12 cellular contexts compared by ENCODE assay signal in genomic region chr14:75335588-75335987, GRCh38. TPM values are rescaled to one million over a fixed set of nuclear protein-coding genes. Genes with fewer than 3 reads are reported as not detected.
DNase-seq lines count a peak whose midpoint lies in the region; ATAC-seq and TF ChIP-seq lines count a peak whose summit lies in the region.
"Had no signal": no experiment of that assay in that cellular context is flagged by ENCODE, and none has a peak within 500 bp of the region (broad histone marks: within the 10 kb centered on the region; RNA-seq: fewer than 3 reads in every experiment).

No MANE protein-coding gene starts in this region.

- intact Hi-C loops in activated B cell treated with CpG ODN at 0.5 μM for 24 hours (cut with micrococcal nuclease) = loop anchor here (2.0 kb wide), 1 partner anchor 91 kb away; no protein-coding TSS in a partner anchor

- H3K27ac ChIP-seq in substantia nigra (ENCODE audit: low read depth, low read length, poor library complexity, severe bottlenecking) = peak overlapping the region; percentile 11

- no peak overlapping the region for H3K27ac Mint-ChIP-seq in activated T-cell treated with anti-CD3 and anti-CD28 coated beads, Interleukin-2, amount 50 U/mL, for 72 hours
- peak overlapping the region; percentile 33 for H3K27ac Mint-ChIP-seq in activated B cell treated with CpG ODN at 0.5 μM for 24 hours

- POLR2A ChIA-PET in activated B cell treated with CpG ODN at 0.5 μM for 24 hours (lab: Charles Lee) = interaction anchor here (0.6 kb wide), 1 partner anchor 257 kb away, joined by 5 read pairs; no protein-coding TSS in a partner anchor

- no peak for DNase-seq in activated T-cell treated with anti-CD3 and anti-CD28 coated beads, Interleukin-2, amount 50 U/mL, for 72 hours
- DNase-seq in activated T-cell treated with anti-CD3 and anti-CD28 coated beads for 4 hours = no peak
- no peak for DNase-seq in activated B cell treated with CpG ODN at 0.5 μM for 24 hours
- DNase-seq in inferior parietal cortex (ENCODE audit: extremely low spot score) = peak; percentile 31
- peak in 42 of 49 donors; percentile 7 to 71 (median 42) for DNase-seq in substantia nigra (lab: John Stamatoyannopoulos, UW)
- DNase-seq in RPMI8226 = no peak
- DNase-seq in NCI-H345 (lab: John Stamatoyannopoulos, UW) = no peak
- DNase-seq: Karpas-422, NCI-H2171, T1000 had no signal

- peak overlapping the region; percentile 30 to 63 for H3K4me3 Mint-ChIP-seq in activated T-cell treated with anti-CD3 and anti-CD28 coated beads, Interleukin-2, amount 50 U/mL, for 72 hours
- H3K4me3 Mint-ChIP-seq in activated B cell treated with CpG ODN at 0.5 μM for 24 hours = peak overlapping the region; percentile 47

- no peaks in the 10 kb centered on the region for H3K27me3 Mint-ChIP-seq in activated T-cell treated with anti-CD3 and anti-CD28 coated beads, Interleukin-2, amount 50 U/mL, for 72 hours (ENCODE audit: low read depth)
- peaks cover 4% of the 10 kb centered on the region for H3K27me3 Mint-ChIP-seq in activated B cell treated with CpG ODN at 0.5 μM for 24 hours

- no peaks in the 10 kb centered on the region for H3K9me3 Mint-ChIP-seq in activated T-cell treated with anti-CD3 and anti-CD28 coated beads, Interleukin-2, amount 50 U/mL, for 72 hours
- H3K9me3 Mint-ChIP-seq in activated B cell treated with CpG ODN at 0.5 μM for 24 hours = no peaks in the 10 kb centered on the region

- H3K4me1 Mint-ChIP-seq in activated T-cell treated with anti-CD3 and anti-CD28 coated beads, Interleukin-2, amount 50 U/mL, for 72 hours (ENCODE audit: low read depth) = peaks cover 37% of the 10 kb centered on the region
- peaks cover 28% of the 10 kb centered on the region for H3K4me1 Mint-ChIP-seq in activated B cell treated with CpG ODN at 0.5 μM for 24 hours

- H3K36me3 Mint-ChIP-seq in activated T-cell treated with anti-CD3 and anti-CD28 coated beads, Interleukin-2, amount 50 U/mL, for 72 hours (ENCODE audit: insufficient read depth in 2 of 2) = no peaks in the 10 kb centered on the region
- H3K36me3 Mint-ChIP-seq in activated B cell treated with CpG ODN at 0.5 μM for 24 hours (ENCODE audit: low read depth) = no peaks in the 10 kb centered on the region

- no peak for TF ChIP-seq CTCF in activated B cell treated with CpG ODN at 0.5 μM for 24 hours (IDR thresholded peaks at IDR 0.05)

- CTCF ChIA-PET in activated B cell treated with CpG ODN at 0.5 μM for 24 hours (lab: Charles Lee) = no interaction called here

- ATAC-seq in activated T-cell treated with anti-CD3 and anti-CD28 coated beads, Interleukin-2, amount 50 U/mL, for 72 hours (replicated peaks in 1 of 2) = no peak
- no peak for ATAC-seq in activated B cell treated with CpG ODN at 0.5 μM for 24 hours (ENCODE audit: low read depth)
- ATAC-seq in HG03457 (IDR thresholded peaks at IDR 0.05; ENCODE audit: unreplicated experiment) = no peak
- ATAC-seq: Panc1 had no signal

RNA-seq across cellular contexts. Expression of gene FOS, which starts 57.0 kb away (rescaled TPM):
- total RNA-seq in activated T-cell treated with anti-CD3 and anti-CD28 coated beads, Interleukin-2, amount 50 U/mL, for 72 hours = 10 to 100 TPM; 39.1 to 41.7 TPM
- total RNA-seq in activated B cell treated with CpG ODN at 0.5 μM for 24 hours = 27.1 and 37.8 TPM in 2 replicates

Comparison
In these comparisons a context has a peak if more than half of its experiments do, and no peak if none do; other contexts are left out.
1. DNase-seq: peak in inferior parietal cortex (single experiment) and substantia nigra (42 of 49); none in activated T-cell treated with anti-CD3 and anti-CD28 coated beads, Interleukin-2, amount 50 U/mL, for 72 hours (0 of 2), activated T-cell treated with anti-CD3 and anti-CD28 coated beads for 4 hours (single experiment), activated B cell treated with CpG ODN at 0.5 μM for 24 hours (single experiment), RPMI8226 (single experiment) and NCI-H345 (single experiment).